26 cellular contexts compared by ENCODE assay signal in the genomic region with DNA sequence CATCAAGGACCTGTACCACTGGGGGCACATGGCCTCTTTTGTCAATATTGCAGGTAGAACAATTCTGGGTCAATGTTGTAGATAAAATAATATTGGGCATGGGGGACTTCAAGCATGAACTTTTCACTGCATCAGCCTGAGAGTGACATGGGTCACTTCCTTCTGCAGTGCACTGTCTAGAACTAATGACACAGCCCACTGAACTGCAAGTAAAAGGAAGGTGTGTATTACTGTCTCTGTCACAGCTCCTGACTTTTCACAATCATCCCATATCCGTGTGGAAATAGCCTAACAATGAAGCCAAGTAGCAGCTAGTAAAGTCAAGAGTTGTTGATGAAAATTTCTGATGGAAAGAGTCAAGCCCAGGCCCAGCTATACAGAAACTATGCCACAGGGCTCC.
"Had no signal": no experiment of that assay in that cellular context is flagged by ENCODE, and none has a peak within 500 bp of the region (broad histone marks: within the 10 kb centered on the region; RNA-seq: fewer than 3 reads in every experiment).

No MANE protein-coding gene starts in this region.

- H3K27me3 ChIP-seq: neural progenitor cell, ovary, right lobe of liver, sigmoid colon, stomach, thyroid gland, tibial nerve, upper lobe of left lung, vagina had no signal

- H3K4me3 ChIP-seq: neural progenitor cell, ovary, psoas muscle, right lobe of liver, sigmoid colon, stomach, thoracic aorta, thyroid gland, tibial nerve, upper lobe of left lung, vagina had no signal

- ATAC-seq: natural killer cell; psoas muscle; right cardiac atrium; right lobe of liver; stimulated activated effector memory CD8-positive, alpha-beta T cell treated with anti-CD3 and anti-CD28 coated beads, Interleukin-12 subunit alpha, Interleukin-12 subunit beta, amount 100 ng/mL, for 72 hours; stimulated activated naive B cell treated with anti-CD40 and anti-IgM and Interleukin-4, amounts not matched to agents 10 μg/mL and 1 μg/mL and 100 μg/mL, for 72 hours had no signal

- DNase-seq: natural killer cell; occipital lobe; ovary; posterior cingulate gyrus; psoas muscle; retina; right cardiac atrium; right lobe of liver; sigmoid colon; small intestine; stimulated activated CD4-positive, alpha-beta T cell treated with anti-CD3 and anti-CD28 coated beads, Interleukin-15, amount 100 ng/mL, for 24 hours; stimulated activated CD4-positive, alpha-beta T cell treated with anti-CD3 and anti-CD28 coated beads, Interleukin-2, amount 100 ng/mL, for 24 hours; stimulated activated CD4-positive, alpha-beta T cell treated with anti-CD3 and anti-CD28 coated beads, Interleukin-2, amount 100 ng/mL, for 48 hours; stimulated activated CD4-positive, alpha-beta T cell treated with anti-CD3 and anti-CD28 coated beads, Interleukin-4, amount 100 ng/mL, for 24 hours; stimulated activated naive B cell treated with anti-CD40 and anti-IgM and Interleukin-4, amounts not matched to agents 10 μg/mL and 1 μg/mL and 100 μg/mL, for 72 hours; stimulated activated naive CD4-positive, alpha-beta T cell treated with Interleukin-2 at 50 U/mL for 16 hours; stomach; thyroid gland; trophoblast cell; upper lobe of left lung had no signal

- H3K4me1 ChIP-seq: neural progenitor cell, parathyroid adenoma, psoas muscle, right lobe of liver, sigmoid colon, stomach, thyroid gland, tibial nerve, upper lobe of left lung, vagina had no signal

- H3K9me3 ChIP-seq: ovary, psoas muscle, thoracic aorta, thyroid gland, upper lobe of left lung, vagina had no signal

- H3K27ac ChIP-seq: neural progenitor cell, ovary, parathyroid adenoma, psoas muscle, right lobe of liver, sigmoid colon, stomach, thoracic aorta, thyroid gland, tibial nerve, upper lobe of left lung, vagina had no signal

- H3K36me3 ChIP-seq: neural progenitor cell, ovary, right lobe of liver, sigmoid colon, stomach, thoracic aorta, thyroid gland, tibial nerve, upper lobe of left lung, vagina had no signal
